In genomic region chr5:162189719-162190118, GRCh38 we compare ENCODE assay signal across 9 cellular contexts.
"Had no signal": no experiment of that assay in that cellular context is flagged by ENCODE, and none has a peak within 500 bp of the region (broad histone marks: within the 10 kb centered on the region; RNA-seq: fewer than 3 reads in every experiment).

No MANE protein-coding gene starts in this region.

- H3K4me2 ChIP-seq: KMS-11 had no signal

- ATAC-seq: HepG2, K562 had no signal

- H3K4me3 Mint-ChIP-seq: IgD-negative memory B cell had no signal

- H3K27ac Mint-ChIP-seq: IgD-negative memory B cell had no signal

- H3K4me3 ChIP-seq: K562 had no signal

- H3K27ac ChIP-seq: HL-60, KMS-11 had no signal

- H3K4me1 Mint-ChIP-seq: IgD-negative memory B cell had no signal

- FAIRE-seq: HepG2, HTR-8/SVneo, K562 had no signal

- H3K36me3 Mint-ChIP-seq: IgD-negative memory B cell had no signal

- H3K9ac ChIP-seq: KMS-11 had no signal

- DNase-seq: IMR-90, KBM-7, KG1 had no signal
